ENCODE assay signal across 8 cellular contexts in the genomic region with DNA sequence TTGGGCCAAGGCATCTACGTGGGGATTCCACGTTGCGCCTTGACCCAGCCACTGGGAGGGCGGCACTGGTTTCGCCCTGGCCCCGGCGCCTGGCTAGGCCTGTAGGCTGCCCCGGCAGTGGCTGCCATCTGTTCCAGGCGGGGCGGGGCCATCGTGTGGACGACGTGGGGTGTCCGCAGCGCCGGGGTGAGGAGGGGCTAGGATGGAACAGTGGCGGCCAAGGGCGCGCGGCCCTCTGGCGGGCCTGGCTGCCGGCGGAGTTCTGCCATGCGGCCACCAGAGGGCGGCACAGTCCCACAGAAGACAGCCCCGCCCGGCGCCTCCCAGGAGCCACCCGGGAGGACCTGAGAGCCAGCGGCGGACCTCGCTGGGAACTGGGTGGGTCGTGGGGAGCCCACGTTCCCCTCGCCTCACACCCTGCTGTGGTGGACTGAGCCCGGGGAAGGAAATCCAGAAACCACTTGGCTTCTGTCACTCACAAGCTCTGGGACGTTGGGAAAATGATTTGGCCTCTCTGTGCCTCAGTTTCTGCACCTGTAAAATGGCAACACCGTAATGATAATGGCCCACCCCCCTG.
DNase-seq lines count a peak whose midpoint lies in the region; ATAC-seq and TF ChIP-seq lines count a peak whose summit lies in the region.

No MANE protein-coding gene starts in this region.

- ATAC-seq in GM18870 (IDR thresholded peaks at IDR 0.05; ENCODE audit: unreplicated experiment): no peak

- WGBS in iPS DF 6.9 (ENCODE audit: insufficient coverage, insufficient read length): no CpG with 5 or more reads among the region's 38 CpGs

- in situ Hi-C loops in astrocyte of the spinal cord (cut with HindIII; ENCODE audit: low sequenced_read_pairs): no loop called here

- H3K9me3 ChIP-seq in iPS DF 6.9 (ENCODE audit: control insufficient read depth, insufficient read depth, low read length): no peaks in the 10 kb centered on the region

- H3K36me3 ChIP-seq in iPS DF 6.9 (ENCODE audit: control insufficient read depth, insufficient read depth, low read length): no peaks in the 10 kb centered on the region

- DNase-seq in NCI-H2107 (lab: John Stamatoyannopoulos, UW): peak; percentile 65
- DNase-seq in NCI-H2107 treated with DMSO at 0.1 percent for 48 hours (lab: John Stamatoyannopoulos, UW; ENCODE audit: unreplicated experiment): no peak
- DNase-seq in NCI-H146 treated with DMSO at 0.1 percent for 48 hours (lab: John Stamatoyannopoulos, UW; ENCODE audit: unreplicated experiment): peak; percentile 37
- peak; percentile 66 for DNase-seq in UCSD-AML1 (lab: John Stamatoyannopoulos, UW; ENCODE audit: unreplicated experiment)
- peak; percentile 37 for DNase-seq in astrocyte of the spinal cord (ENCODE audit: low read depth, low spot score)
- DNase-seq in iPS DF 6.9 (ENCODE audit: low read depth, low spot score): peak; percentile 52
- peak; percentile 52 to 67 for DNase-seq in stimulated activated CD4-positive, alpha-beta T cell treated with anti-CD3 and anti-CD28 coated beads, Interleukin-12 subunit alpha, Interleukin-12 subunit beta, amount 100 ng/mL, for 24 hours (ENCODE audit: low read depth in 2 of 2)

- 0 out of 2 replicates have a peak, but pooled peaks cover 2% of the 10 kb centered on the region for H3K4me1 ChIP-seq in iPS DF 6.9 (ENCODE audit: control insufficient read depth, insufficient read depth, low read length)

- no peaks in the 10 kb centered on the region for H3K27me3 ChIP-seq in iPS DF 6.9 (ENCODE audit: control insufficient read depth, insufficient read depth, low read length)

- H3K27ac ChIP-seq in iPS DF 6.9 (ENCODE audit: low read length): no peak overlapping the region

- H3K4me3 ChIP-seq in astrocyte of the spinal cord (ENCODE audit: low read depth, low read length): no peak overlapping the region
- no peak overlapping the region for H3K4me3 ChIP-seq in iPS DF 6.9 (ENCODE audit: low read length)

- peak; percentile 68 for TF ChIP-seq CTCF in astrocyte of the spinal cord (IDR thresholded peaks at IDR 0.05; ENCODE audit: low read depth, low read length)
